In the genomic region with DNA sequence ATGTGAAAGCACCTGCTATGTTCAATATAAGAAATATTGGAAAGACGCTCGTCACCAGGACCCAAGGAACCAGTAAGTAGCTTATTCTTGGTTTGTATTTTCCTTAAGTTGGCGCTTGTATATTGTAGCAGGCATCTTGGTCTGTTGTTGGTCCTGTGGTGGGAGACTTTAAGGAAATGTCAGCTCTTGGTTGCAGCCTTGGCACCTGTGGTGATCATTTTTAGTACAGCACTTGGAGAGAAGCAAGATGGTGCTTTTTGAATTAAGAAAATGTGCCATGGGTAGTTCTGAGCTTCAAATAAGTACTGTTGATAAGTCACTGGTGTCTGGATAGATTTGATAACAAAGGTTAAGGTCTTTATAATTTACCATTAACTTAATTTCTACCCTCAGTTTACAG, we compare ENCODE assay signal across 8 cellular contexts. TPM values are rescaled to one million over a fixed set of nuclear protein-coding genes. Genes with fewer than 3 reads are reported as not detected.
DNase-seq lines count a peak whose midpoint lies in the region; ATAC-seq and TF ChIP-seq lines count a peak whose summit lies in the region.

No MANE protein-coding gene starts in this region.

- intact Hi-C loops in heart left ventricle (cut with DNase I), result no loop called here
- intact Hi-C loops in Right ventricle myocardium superior (cut with DNase I), result no loop called here

- H3K27ac Mint-ChIP-seq in brain (peak overlapping the region; percentile 99 to 100 (median 100)), memory B cell (peak overlapping the region; percentile 96)

- DNase-seq in heart left ventricle (no peak), Right ventricle myocardium superior (no peak), memory B cell (ENCODE audit: low spot score in 2 of 2) (no peak), ureter (ENCODE audit: low spot score) (no peak)
- no peak for DNase-seq in stimulated activated naive CD4-positive, alpha-beta T cell treated with Interleukin-2 at 50 U/mL for 16 hours (lab: John Stamatoyannopoulos, UW)
- DNase-seq in activated CD4-positive, CD25-positive, alpha-beta regulatory T cell treated with anti-CD3 and anti-CD28 coated beads, Interleukin-2, amount 50 U/mL, for 72 hours, result no peak

- H3K36me3 Mint-ChIP-seq in brain (peaks cover 51% of the 10 kb centered on the region), memory B cell (peaks cover 21% of the 10 kb centered on the region)

- no peaks in the 10 kb centered on the region for H3K27me3 ChIP-seq in heart left ventricle

- H3K9me3 Mint-ChIP-seq in brain, result no peaks in the 10 kb centered on the region
- H3K9me3 Mint-ChIP-seq in memory B cell, result no peaks in the 10 kb centered on the region

- H3K4me1 ChIP-seq in heart left ventricle (peaks cover 3 to 39% (median 17%) of the 10 kb centered on the region in 12 donors), urinary bladder (ENCODE audit: insufficient read depth) (no peaks in the 10 kb centered on the region)

- H3K27ac ChIP-seq in heart left ventricle (peak overlapping the region in 7 of 12 donors; percentile 81 to 95 (median 89)), urinary bladder (ENCODE audit: low read depth) (no peak overlapping the region)

- H3K4me3 Mint-ChIP-seq in brain, result peak overlapping the region; percentile 96 to 100 (median 97)
- H3K4me3 Mint-ChIP-seq in memory B cell, result peak overlapping the region; percentile 96

- no peak for TF ChIP-seq POLR2A in heart left ventricle (IDR thresholded peaks at IDR 0.05)

- 13 to 16% (median 16%) methylated on average over 3 of the region's 3 CpGs for WGBS in heart left ventricle, 4 donors
- WGBS in urinary bladder, result 16% methylated on average over 3 of the region's 3 CpGs

- H3K4me1 Mint-ChIP-seq in brain (peaks cover 38% of the 10 kb centered on the region), memory B cell (peaks cover 21% of the 10 kb centered on the region)

- no peak for TF ChIP-seq CTCF in heart left ventricle (IDR thresholded peaks at IDR 0.05)
- no peak for TF ChIP-seq CTCF in brain (conservative IDR thresholded peaks at IDR 0.05)

- H3K36me3 ChIP-seq in heart left ventricle, result peaks cover 3 to 53% (median 50%) of the 10 kb centered on the region in 9 donors
- H3K36me3 ChIP-seq in urinary bladder (ENCODE audit: insufficient read depth), result no peaks in the 10 kb centered on the region

- ATAC-seq in heart left ventricle (no peak), Right ventricle myocardium superior (ENCODE audit: poor library complexity) (no peak), memory B cell (ENCODE audit: low read depth) (no peak)

- peak overlapping the region; percentile 58 to 87 (median 76) for H3K4me3 ChIP-seq in heart left ventricle
- peak overlapping the region; percentile 91 for H3K4me3 ChIP-seq in urinary bladder (ENCODE audit: low read depth, low read length)

- H3K9me3 ChIP-seq in heart left ventricle, result no peaks in the 10 kb centered on the region

- H3K27me3 Mint-ChIP-seq in brain (peaks cover 23% of the 10 kb centered on the region), memory B cell (no peaks in the 10 kb centered on the region)

RNA-seq across cellular contexts. Expression of gene RPS3A, which starts 1.1 kb away (rescaled TPM):
- total RNA-seq in heart left ventricle (1,000 to 10,000 TPM in 4 of 9 donors, 100 to 1,000 TPM in 5; 726 to 1,370 (median 984) TPM), Right ventricle myocardium superior (944 TPM), urinary bladder (2,970 TPM), ureter (2,182 TPM)
- polyA plus RNA-seq in heart left ventricle (1,000 to 10,000 TPM; 1,080 to 2,393 TPM), brain (ENCODE audit: insufficient read depth, low read depth, low replicate concordance) (2,052 TPM), urinary bladder (2,643 TPM)
